In the genomic region with DNA sequence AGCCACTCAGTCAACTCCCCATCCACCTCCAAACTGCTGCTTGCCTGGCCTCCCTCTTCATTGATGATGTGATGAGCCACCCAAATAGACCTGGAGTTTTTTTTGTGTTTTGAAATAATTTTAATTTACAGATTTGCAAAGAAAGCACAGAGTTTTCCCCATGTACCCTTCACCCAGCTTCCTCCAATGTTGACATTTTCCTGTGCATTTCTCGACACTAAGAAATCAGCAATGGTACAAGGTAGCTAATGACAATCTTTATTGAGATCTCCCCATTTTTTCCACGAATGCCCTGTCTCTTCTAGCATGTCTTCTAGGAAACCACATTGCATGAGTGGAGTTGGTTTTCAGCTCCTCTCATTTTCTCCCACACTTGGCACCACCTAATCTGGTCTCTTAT, we compare ENCODE assay signal across 6 cellular contexts. TPM values are rescaled to one million over a fixed set of nuclear protein-coding genes. Genes with fewer than 3 reads are reported as not detected.
"Had no signal": no experiment of that assay in that cellular context is flagged by ENCODE, and none has a peak within 500 bp of the region (broad histone marks: within the 10 kb centered on the region; RNA-seq: fewer than 3 reads in every experiment).

No MANE protein-coding gene starts in this region.

- H3K4me3 ChIP-seq: K562 had no signal

- H3K27ac ChIP-seq: HL-60 had no signal

- DNase-seq: IMR-90, KBM-7, KG1 had no signal

RNA-seq across cellular contexts. Expression of gene PPP1R14C, which starts 30.1 kb away (rescaled TPM):
- total RNA-seq: HepG2, IMR-90 had no signal
